In genomic region chr6:128278876-128279275, GRCh38 we compare ENCODE assay signal across 16 cellular contexts.
DNase-seq lines count a peak whose midpoint lies in the region; ATAC-seq lines count a peak whose summit lies in the region.
"Had no signal": no experiment of that assay in that cellular context is flagged by ENCODE, and none has a peak within 500 bp of the region (broad histone marks: within the 10 kb centered on the region; RNA-seq: fewer than 3 reads in every experiment).

No MANE protein-coding gene starts in this region.

- H3K27me3 Mint-ChIP-seq in T-cell = no peaks in the 10 kb centered on the region

- no peak overlapping the region for H3K4me2 ChIP-seq in mesenchymal stem cell (ENCODE audit: low read length, poor library complexity, severe bottlenecking)

- no peak overlapping the region for H2AFZ ChIP-seq in mesenchymal stem cell (ENCODE audit: low read depth, low read length)

- H4K8ac ChIP-seq in mesenchymal stem cell (ENCODE audit: low read length) = no peak overlapping the region

- H3K27me3 ChIP-seq in mesenchymal stem cell (ENCODE audit: control insufficient read depth in 1 of 2, insufficient read depth in 1 of 2, low read length in 2 of 2) = no peaks in the 10 kb centered on the region

- H3K36me3 ChIP-seq in mesenchymal stem cell (ENCODE audit: control insufficient read depth in 1 of 2, insufficient read depth in 2 of 2, low read depth in 1 of 2, low read length in 2 of 2) = no peaks in the 10 kb centered on the region

- no peak overlapping the region for H2BK120ac ChIP-seq in mesenchymal stem cell (ENCODE audit: low read depth, low read length)

- no peak overlapping the region for H3K4me3 Mint-ChIP-seq in T-cell
- H3K4me3 Mint-ChIP-seq: CD4-positive, CD25-positive, alpha-beta regulatory T cell; HFFc6 had no signal

- H3K4me1 Mint-ChIP-seq in T-cell = peaks cover 0 to 7% (median 4%) of the 10 kb centered on the region in 3 donors
- H3K4me1 Mint-ChIP-seq: CD4-positive, CD25-positive, alpha-beta regulatory T cell had no signal

- ATAC-seq in T-cell (replicated peaks in 1 of 4) = no peak
- ATAC-seq: GM12878, Panc1 had no signal

- no peak overlapping the region for H3K23ac ChIP-seq in mesenchymal stem cell (ENCODE audit: low read length in 2 of 2)

- H3K9me3 Mint-ChIP-seq in T-cell = no peaks in the 10 kb centered on the region
- H3K9me3 Mint-ChIP-seq: CD4-positive, CD25-positive, alpha-beta regulatory T cell; HFFc6 had no signal

- H4K91ac ChIP-seq in mesenchymal stem cell (ENCODE audit: low read length) = no peak overlapping the region

- no peak overlapping the region for H3K18ac ChIP-seq in mesenchymal stem cell (ENCODE audit: low read depth in 1 of 2, low read length in 2 of 2)

- no peak overlapping the region for H3K9ac ChIP-seq in mesenchymal stem cell (ENCODE audit: low read length)

- H2BK12ac ChIP-seq in mesenchymal stem cell (ENCODE audit: low read length in 2 of 2) = no peak overlapping the region

- H3K27ac Mint-ChIP-seq in T-cell = no peak overlapping the region
- H3K27ac Mint-ChIP-seq: CD4-positive, CD25-positive, alpha-beta regulatory T cell; HFFc6 had no signal

- peaks cover 12% of the 10 kb centered on the region for H3K79me1 ChIP-seq in mesenchymal stem cell (replicated peaks; ENCODE audit: low read length, poor library complexity, severe bottlenecking)

- H3K14ac ChIP-seq in mesenchymal stem cell (ENCODE audit: low read length in 2 of 2) = no peak overlapping the region

- H3K4ac ChIP-seq in mesenchymal stem cell (ENCODE audit: low read depth in 1 of 2, low read length in 2 of 2) = no peak overlapping the region

- CTCF ChIA-PET in T-cell (lab: Charles Lee) = no interaction called here

- H2AK5ac ChIP-seq in mesenchymal stem cell (ENCODE audit: low read length, severe bottlenecking) = no peak overlapping the region

- POLR2A ChIA-PET in T-cell (lab: Charles Lee) = no interaction called here

- H2BK5ac ChIP-seq in mesenchymal stem cell (ENCODE audit: low read depth, low read length, poor library complexity, severe bottlenecking) = no peak overlapping the region

- H3K4me1 ChIP-seq in mesenchymal stem cell (ENCODE audit: control insufficient read depth, insufficient read depth, low read depth, low read length) = peaks cover 2% of the 10 kb centered on the region

- DNase-seq in NCI-H82 (lab: John Stamatoyannopoulos, UW) = peak; percentile 57
- DNase-seq in NCI-H82 treated with DMSO at 0.1 percent for 48 hours (lab: John Stamatoyannopoulos, UW; ENCODE audit: unreplicated experiment) = no peak
- peak; percentile 23 for DNase-seq in NCI-H774 (lab: John Stamatoyannopoulos, UW)
- peak; percentile 52 for DNase-seq in mesenchymal stem cell
- peak; percentile 38 for DNase-seq in retina
- DNase-seq in GM19240 (ENCODE audit: insufficient read length, low spot score) = no peak
- no peak for DNase-seq in T-cell
- DNase-seq: CD4-positive, CD25-positive, alpha-beta regulatory T cell; DMS79 treated with DMSO at 0.1 percent for 48 hours; H7; HFFc6; Kasumi-1; NCI-H187; NCI-H524 had no signal

- H3K27ac ChIP-seq in mesenchymal stem cell (ENCODE audit: low read length, poor library complexity, severe bottlenecking) = no peak overlapping the region

- no peaks in the 10 kb centered on the region for H3K36me3 Mint-ChIP-seq in T-cell
- H3K36me3 Mint-ChIP-seq: CD4-positive, CD25-positive, alpha-beta regulatory T cell had no signal

- no peak overlapping the region for H2BK15ac ChIP-seq in mesenchymal stem cell (ENCODE audit: low read depth, poor library complexity, severe bottlenecking)

- H3K4me3 ChIP-seq in mesenchymal stem cell (ENCODE audit: insufficient read depth in 1 of 2, low read depth in 1 of 2, low read length in 2 of 2) = no peak overlapping the region
- H3K4me3 ChIP-seq: GM12878 had no signal

- no peaks in the 10 kb centered on the region for H3K9me3 ChIP-seq in mesenchymal stem cell (ENCODE audit: control insufficient read depth, low read length)

Comparison
In these comparisons a context has a peak if more than half of its experiments do, and no peak if none do; other contexts are left out.
1. DNase-seq: peak in NCI-H82 (single experiment), NCI-H774 (single experiment), mesenchymal stem cell (single experiment) and retina (single experiment); none in NCI-H82 treated with DMSO at 0.1 percent for 48 hours (single experiment), GM19240 (single experiment) and T-cell (0 of 34).